ENCODE assay signal across 1 cellular context in genomic region chr18:50970006-50970405, GRCh38.
TF ChIP-seq lines count a peak whose summit lies in the region.

No MANE protein-coding gene starts in this region.

TF ChIP-seq in GM23338, 12 proteins besides CTCF, POLR2A, EP300 and RAD21 (continued from another document):
- TF ChIP-seq ZNF462 (CRISPR knock-in tag; IDR thresholded peaks at IDR 0.05) (no peak), REST (IDR thresholded peaks at IDR 0.05; ENCODE audit: unreplicated experiment) (no peak), EZH2phosphoT487 (IDR thresholded peaks at IDR 0.05; ENCODE audit: unreplicated experiment) (no peak), POLR2AphosphoS5 (IDR thresholded peaks at IDR 0.05; ENCODE audit: low read depth) (no peak)
TF ChIP-seq in GM23338: peak in this region for 0.
